Comparison of ENCODE assay signal across 29 cellular contexts in genomic region chrX:7570432-7571009, GRCh38.
"Had no signal": no experiment of that assay in that cellular context is flagged by ENCODE, and none has a peak within 500 bp of the region (broad histone marks: within the 10 kb centered on the region; RNA-seq: fewer than 3 reads in every experiment).

No MANE protein-coding gene starts in this region.

- H3K27ac Mint-ChIP-seq: activated naive CD8-positive, alpha-beta T cell; activated T-cell treated with anti-CD3 and anti-CD28 coated beads, Interleukin-2, amount 50 U/mL, for 72 hours; brain; immature natural killer cell; natural killer cell; T-helper 1 cell treated with Interleukin-12 subunit alpha and Interleukin-12 subunit beta and Interleukin-4 antibody, amounts not matched to agents 30 μg/mL and 1 μg/mL, for 36 hours had no signal

- H3K36me3 Mint-ChIP-seq: activated naive CD8-positive, alpha-beta T cell; brain; natural killer cell had no signal

- DNase-seq: activated CD4-positive, alpha-beta T cell treated with anti-CD3 and anti-CD28 coated beads for 4 hours; activated CD4-positive, alpha-beta T cell treated with anti-CD3 and anti-CD28 coated beads, Interleukin-2, amount 50 U/mL, for 4 hours; activated naive CD4-positive, alpha-beta T cell treated with Interleukin-2 at 50 U/mL for 16 hours; activated T-cell treated with anti-CD3 and anti-CD28 coated beads for 4 hours; activated T-cell treated with anti-CD3 and anti-CD28 coated beads, Interleukin-2, amount 50 U/mL, for 72 hours; anterior cingulate cortex; dorsolateral prefrontal cortex; effector memory CD4-positive, alpha-beta T cell; foreskin fibroblast; heart left ventricle; hypothalamus; immature natural killer cell; left lung; lower lobe of right lung; mesendoderm; natural killer cell; posterior cingulate gyrus; right cardiac atrium; spleen; stimulated activated naive CD8-positive, alpha-beta T cell treated with anti-CD3 and anti-CD28 coated beads, Interleukin-15, Interleukin-2, amounts not matched to agents 100 U/mL and 50 U/mL, for 24 hours; T-helper 9 cell; testis; transverse colon; uterus had no signal

- H3K4me1 ChIP-seq: heart left ventricle, left lung, lower lobe of right lung, spleen, testis, transverse colon, uterus had no signal

- H3K27me3 ChIP-seq: heart left ventricle, left lung, spleen, testis, transverse colon, uterus had no signal

- H3K9me3 ChIP-seq: heart left ventricle, left lung, lower lobe of right lung, spleen, testis, transverse colon, uterus had no signal

- H3K9me3 Mint-ChIP-seq: T-helper 1 cell treated with Interleukin-12 subunit alpha and Interleukin-12 subunit beta and Interleukin-4 antibody, amounts not matched to agents 30 μg/mL and 1 μg/mL, for 36 hours had no signal

- H3K36me3 ChIP-seq: heart left ventricle, left lung, lower lobe of right lung, spleen, transverse colon, uterus had no signal

- H3K27me3 Mint-ChIP-seq: activated naive CD8-positive, alpha-beta T cell; brain had no signal

- H3K4me1 Mint-ChIP-seq: immature natural killer cell, natural killer cell had no signal

- H3K4me3 ChIP-seq: coronary artery, dorsolateral prefrontal cortex, heart left ventricle, left lung, lower lobe of right lung, spleen, testis, transverse colon, uterus had no signal

- ATAC-seq: activated T-cell treated with anti-CD3 and anti-CD28 coated beads, Interleukin-2, amount 50 U/mL, for 72 hours; heart left ventricle; left lung; lower lobe of right lung; natural killer cell; right cardiac atrium; stimulated activated naive CD8-positive, alpha-beta T cell treated with anti-CD3 and anti-CD28 coated beads, Interleukin-15, Interleukin-2, amounts not matched to agents 100 U/mL and 50 U/mL, for 24 hours had no signal

- H3K27ac ChIP-seq: coronary artery, dorsolateral prefrontal cortex, heart left ventricle, left lung, lower lobe of right lung, spleen, testis, transverse colon, uterus, VCaP had no signal

- H3K4me3 Mint-ChIP-seq: activated naive CD8-positive, alpha-beta T cell; activated T-cell treated with anti-CD3 and anti-CD28 coated beads, Interleukin-2, amount 50 U/mL, for 72 hours; brain; immature natural killer cell; natural killer cell; T-helper 1 cell treated with Interleukin-12 subunit alpha and Interleukin-12 subunit beta and Interleukin-4 antibody, amounts not matched to agents 30 μg/mL and 1 μg/mL, for 36 hours had no signal
